ENCODE assay signal across 20 cellular contexts in the genomic region with DNA sequence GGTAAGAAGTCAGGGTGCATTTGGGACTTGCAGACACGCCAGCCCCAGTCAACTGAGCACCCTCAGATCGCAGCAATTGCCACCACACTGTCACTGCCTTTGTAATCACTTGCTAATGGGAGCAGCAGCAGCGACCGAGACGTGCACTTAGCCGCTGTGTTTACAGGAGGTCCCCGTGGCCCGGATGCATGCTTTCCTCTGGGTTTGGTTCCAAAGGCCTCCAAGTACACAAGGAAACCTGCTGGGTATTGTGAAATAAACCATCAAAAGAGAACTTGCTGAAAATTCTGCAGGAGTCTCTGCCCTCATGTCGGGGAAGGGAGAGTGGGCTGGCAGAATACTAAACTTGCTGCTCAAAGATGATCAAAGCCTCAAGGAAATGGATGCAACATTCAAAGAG.
DNase-seq lines count a peak whose midpoint lies in the region; ATAC-seq and TF ChIP-seq lines count a peak whose summit lies in the region.
"Had no signal": no experiment of that assay in that cellular context is flagged by ENCODE, and none has a peak within 500 bp of the region (broad histone marks: within the 10 kb centered on the region; RNA-seq: fewer than 3 reads in every experiment).

No MANE protein-coding gene starts in this region.

- H3K27ac Mint-ChIP-seq in natural killer cell treated with Interleukin-12 subunit alpha and Interleukin-12 subunit beta and Interleukin-15 and Interleukin-18, amount 100 ng/mL, for 72 hours = no peak overlapping the region
- H3K27ac Mint-ChIP-seq in natural killer cell = no peak overlapping the region
- H3K27ac Mint-ChIP-seq: activated T-helper 2 cell treated with anti-CD3 and anti-CD28 coated beads, Interferon-gamma antibody, Interleukin-2, Interleukin-4, amounts not matched to agents 10 μg/mL and 5 μg/mL and 100 μg/mL, durations not matched to agents 14 hours and 24 hours and 36 hours had no signal

- no peaks in the 10 kb centered on the region for H3K36me3 Mint-ChIP-seq in natural killer cell treated with Interleukin-12 subunit alpha and Interleukin-12 subunit beta and Interleukin-15 and Interleukin-18, amount 100 ng/mL, for 72 hours
- no peaks in the 10 kb centered on the region for H3K36me3 Mint-ChIP-seq in natural killer cell

- peak; percentile 23 for DNase-seq in natural killer cell treated with Interleukin-12 subunit alpha and Interleukin-12 subunit beta and Interleukin-15 and Interleukin-18, amount 100 ng/mL, for 72 hours (ENCODE audit: low spot score)
- DNase-seq in natural killer cell (no peak), MV-4-11 (lab: John Stamatoyannopoulos, UW) (peak; percentile 43), left lobe of liver (ENCODE audit: low spot score) (no peak), Ammon's horn (ENCODE audit: low spot score) (no peak)
- no peak for DNase-seq in stimulated activated CD4-positive, alpha-beta T cell treated with anti-CD3 and anti-CD28 coated beads, Interleukin-2, amount 100 ng/mL, for 48 hours
- DNase-seq: DMS53; effector memory CD4-positive, alpha-beta T cell; NCI-H1105 treated with DMSO at 0.1 percent for 48 hours; NCI-H2107; NCI-H510A; psoas muscle; stimulated activated CD4-positive, alpha-beta T cell treated with anti-CD3 and anti-CD28 coated beads, Interleukin-4, amount 100 ng/mL, for 24 hours; stimulated activated naive CD8-positive, alpha-beta T cell treated with anti-CD3 and anti-CD28 coated beads, Interleukin-15, Interleukin-2, amounts not matched to agents 100 U/mL and 50 U/mL, for 24 hours; T1000 had no signal

- TF ChIP-seq CTCF in natural killer cell (IDR thresholded peaks at IDR 0.05) = no peak

- peaks cover 38 to 55% of the 10 kb centered on the region in 2 donors for H3K27me3 Mint-ChIP-seq in natural killer cell treated with Interleukin-12 subunit alpha and Interleukin-12 subunit beta and Interleukin-15 and Interleukin-18, amount 100 ng/mL, for 72 hours
- H3K27me3 Mint-ChIP-seq in natural killer cell (ENCODE audit: low read depth in 2 of 2) = peaks cover 45 to 69% of the 10 kb centered on the region in 2 donors

- no peak overlapping the region for H3K4me3 Mint-ChIP-seq in natural killer cell treated with Interleukin-12 subunit alpha and Interleukin-12 subunit beta and Interleukin-15 and Interleukin-18, amount 100 ng/mL, for 72 hours
- H3K4me3 Mint-ChIP-seq in natural killer cell = no peak overlapping the region

- H3K9me3 Mint-ChIP-seq in natural killer cell treated with Interleukin-12 subunit alpha and Interleukin-12 subunit beta and Interleukin-15 and Interleukin-18, amount 100 ng/mL, for 72 hours = no peaks in the 10 kb centered on the region
- H3K9me3 Mint-ChIP-seq in natural killer cell = no peaks in the 10 kb centered on the region
- H3K9me3 Mint-ChIP-seq: activated T-helper 2 cell treated with anti-CD3 and anti-CD28 coated beads, Interferon-gamma antibody, Interleukin-2, Interleukin-4, amounts not matched to agents 10 μg/mL and 5 μg/mL and 100 μg/mL, durations not matched to agents 14 hours and 24 hours and 36 hours had no signal

- ATAC-seq in natural killer cell treated with Interleukin-12 subunit alpha and Interleukin-12 subunit beta and Interleukin-15 and Interleukin-18, amount 100 ng/mL, for 72 hours = no peak
- ATAC-seq in natural killer cell = no peak
- peak; percentile 27 for ATAC-seq in left lobe of liver
- ATAC-seq in HG03439 (IDR thresholded peaks at IDR 0.05; ENCODE audit: unreplicated experiment) = no peak
- ATAC-seq: esophagus mucosa; gastroesophageal sphincter; GM12878; psoas muscle; stimulated activated naive CD8-positive, alpha-beta T cell treated with anti-CD3 and anti-CD28 coated beads, Interleukin-15, Interleukin-2, amounts not matched to agents 100 U/mL and 50 U/mL, for 24 hours had no signal

- peaks cover 0 to 2% of the 10 kb centered on the region in 2 donors for H3K4me1 Mint-ChIP-seq in natural killer cell treated with Interleukin-12 subunit alpha and Interleukin-12 subunit beta and Interleukin-15 and Interleukin-18, amount 100 ng/mL, for 72 hours (ENCODE audit: low read depth in 2 of 2)
- H3K4me1 Mint-ChIP-seq in natural killer cell = peaks cover 0 to 5% of the 10 kb centered on the region in 2 donors

- intact Hi-C loops in natural killer cell (cut with micrococcal nuclease) = no loop called here

Comparison
In these comparisons a context has a peak if more than half of its experiments do, and no peak if none do; other contexts are left out.
1. DNase-seq: peak in natural killer cell treated with Interleukin-12 subunit alpha and Interleukin-12 subunit beta and Interleukin-15 and Interleukin-18, amount 100 ng/mL, for 72 hours (single experiment) and MV-4-11 (single experiment); none in natural killer cell (single experiment), left lobe of liver (single experiment), stimulated activated CD4-positive, alpha-beta T cell treated with anti-CD3 and anti-CD28 coated beads, Interleukin-2, amount 100 ng/mL, for 48 hours (0 of 2) and Ammon's horn (single experiment).